In the genomic region with DNA sequence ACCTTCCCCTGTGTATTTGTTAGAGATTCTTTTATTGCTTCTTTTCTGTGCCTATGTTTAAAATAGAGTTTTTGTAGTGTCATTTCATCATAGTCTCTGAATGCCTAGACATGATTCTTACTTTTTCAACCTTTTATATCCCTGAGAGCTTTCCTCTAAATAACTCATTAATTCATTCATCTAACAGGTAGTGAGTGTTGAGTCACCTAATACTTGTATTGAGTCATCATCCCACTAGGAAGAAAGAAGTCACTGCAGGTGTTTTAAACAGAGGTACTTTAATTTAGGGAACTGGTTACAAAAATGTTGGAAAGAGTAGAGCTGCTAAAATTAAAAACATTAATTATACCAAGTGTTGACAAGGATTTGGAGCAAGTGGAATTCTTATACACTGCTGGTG, we compare ENCODE assay signal across 19 cellular contexts. TPM values are rescaled to one million over a fixed set of nuclear protein-coding genes. Genes with fewer than 3 reads are reported as not detected.
DNase-seq lines count a peak whose midpoint lies in the region; ATAC-seq and TF ChIP-seq lines count a peak whose summit lies in the region.
"Had no signal": no experiment of that assay in that cellular context is flagged by ENCODE, and none has a peak within 500 bp of the region (broad histone marks: within the 10 kb centered on the region; RNA-seq: fewer than 3 reads in every experiment).

No MANE protein-coding gene starts in this region.

- BruUV-seq in HCT116 (replicated peaks; lab: Mats Ljungman, UMichigan), result no TSS peak

- TF ChIP-seq RAD21 in HCT116 (IDR thresholded peaks at IDR 0.05; ENCODE audit: low read depth), result no peak

- no peaks in the 10 kb centered on the region for H3K9me2 ChIP-seq in HCT116 (ENCODE audit: insufficient read depth)

- no peak overlapping the region for H3K9ac ChIP-seq in HCT116 (ENCODE audit: low read length)

- peaks cover 2% of the 10 kb centered on the region for H3K9me3 Mint-ChIP-seq in activated T-helper 17 cell treated with anti-CD3 and anti-CD28 coated beads, Interleukin-2, amount 50 U/mL, for 72 hours
- H3K9me3 Mint-ChIP-seq in naive thymus-derived CD4-positive, alpha-beta T cell, result peaks cover 0 to 16% (median 3%) of the 10 kb centered on the region in 11 donors
- peaks cover 10% of the 10 kb centered on the region for H3K9me3 Mint-ChIP-seq in progenitor cell of endocrine pancreas (ENCODE audit: low read depth)

- no peaks in the 10 kb centered on the region for H4K20me1 ChIP-seq in HCT116 (ENCODE audit: insufficient read depth)

- no peak overlapping the region for H3K4me2 ChIP-seq in HCT116 (ENCODE audit: low read length)

- CTCF ChIA-PET in HCT116 (lab: Charles Lee), result no interaction called here
- CTCF ChIA-PET in naive thymus-derived CD4-positive, alpha-beta T cell (lab: Charles Lee), result no interaction called here

- POLR2A ChIA-PET in HCT116 (lab: Charles Lee), result no interaction called here
- POLR2A ChIA-PET in naive thymus-derived CD4-positive, alpha-beta T cell (lab: Charles Lee), result no interaction called here

- ATAC-seq in HCT116, result no peak
- peak; percentile 51 for ATAC-seq in activated T-helper 17 cell treated with anti-CD3 and anti-CD28 coated beads, Interleukin-2, amount 50 U/mL, for 72 hours (replicated peaks)
- ATAC-seq in foreskin keratinocyte, result peak; percentile 62
- ATAC-seq in naive thymus-derived CD4-positive, alpha-beta T cell, result no peak
- ATAC-seq: GM12878, HepG2 had no signal

- H3K4me1 Mint-ChIP-seq in activated T-helper 17 cell treated with anti-CD3 and anti-CD28 coated beads, Interleukin-2, amount 50 U/mL, for 72 hours, result no peaks in the 10 kb centered on the region
- no peaks in the 10 kb centered on the region for H3K4me1 Mint-ChIP-seq in naive thymus-derived CD4-positive, alpha-beta T cell
- H3K4me1 Mint-ChIP-seq in progenitor cell of endocrine pancreas (ENCODE audit: low read depth), result no peaks in the 10 kb centered on the region

- TF ChIP-seq CTCF in HCT116 (IDR thresholded peaks at IDR 0.05 in 2 of 3, conservative IDR thresholded peaks at IDR 0.05 in 1 of 3; ENCODE audit: borderline replicate concordance in 1 of 3, insufficient read depth in 1 of 3, low read depth in 2 of 3, low read length in 2 of 3) (no peak), foreskin keratinocyte (conservative IDR thresholded peaks at IDR 0.05) (no peak), transverse colon (IDR thresholded peaks at IDR 0.05) (no peak), progenitor cell of endocrine pancreas (IDR thresholded peaks at IDR 0.05; ENCODE audit: unreplicated experiment) (no peak)

- no peak for TF ChIP-seq EP300 in transverse colon (IDR thresholded peaks at IDR 0.05; ENCODE audit: low read depth)

- H3K4me3 ChIP-seq in HCT116 (replicated peaks in 1 of 2; ENCODE audit: low read depth in 1 of 2, low read length in 2 of 2), result no peak overlapping the region
- no peak overlapping the region for H3K4me3 ChIP-seq in transverse colon
- H3K4me3 ChIP-seq in naive thymus-derived CD4-positive, alpha-beta T cell (ENCODE audit: low read length), result no peak overlapping the region
- H3K4me3 ChIP-seq: GM12878 had no signal

- RAD21 ChIA-PET in HCT116 (lab: Charles Lee; ENCODE audit: low non-redundant PET in 1 of 2, low total read pairs in 2 of 2, uncharacterized antibody in 2 of 2, unreplicated experiment in 2 of 2), result no interaction called here

- in situ Hi-C loops in transverse colon (cut with MboI; ENCODE audit: low pct_ligation_motif_present in 1 of 4, low pct_unique_long_range_greater_than_20kb in 1 of 4, low sequenced_read_pairs in 3 of 4), result no loop called here
- in situ Hi-C loops in G401 (cut with HindIII; ENCODE audit: low sequenced_read_pairs), result no loop called here

- no peaks in the 10 kb centered on the region for H3K79me2 ChIP-seq in HCT116 (ENCODE audit: insufficient read depth, low read length)

- H3K27me3 Mint-ChIP-seq in activated T-helper 17 cell treated with anti-CD3 and anti-CD28 coated beads, Interleukin-2, amount 50 U/mL, for 72 hours, result no peaks in the 10 kb centered on the region
- H3K27me3 Mint-ChIP-seq in naive thymus-derived CD4-positive, alpha-beta T cell, result peaks cover 4 to 7% (median 6%) of the 10 kb centered on the region in 5 donors
- no peaks in the 10 kb centered on the region for H3K27me3 Mint-ChIP-seq in progenitor cell of endocrine pancreas

- H3K36me3 ChIP-seq in HCT116 (ENCODE audit: control insufficient read depth in 1 of 2, insufficient read depth in 2 of 2, low read length in 2 of 2), result no peaks in the 10 kb centered on the region
- no peaks in the 10 kb centered on the region for H3K36me3 ChIP-seq in transverse colon
- H3K36me3 ChIP-seq in naive thymus-derived CD4-positive, alpha-beta T cell (ENCODE audit: control insufficient read depth in 2 of 3, insufficient read depth in 3 of 3, low read length in 3 of 3), result no peaks in the 10 kb centered on the region

- no peak overlapping the region for H2AFZ ChIP-seq in HCT116 (ENCODE audit: low read depth, low read length, poor library complexity, severe bottlenecking)

- H3K4me3 Mint-ChIP-seq in activated T-helper 17 cell treated with anti-CD3 and anti-CD28 coated beads, Interleukin-2, amount 50 U/mL, for 72 hours, result no peak overlapping the region
- no peak overlapping the region for H3K4me3 Mint-ChIP-seq in naive thymus-derived CD4-positive, alpha-beta T cell
- H3K4me3 Mint-ChIP-seq in progenitor cell of endocrine pancreas (ENCODE audit: low read depth), result no peak overlapping the region
- H3K4me3 Mint-ChIP-seq: CD4-positive, alpha-beta T cell; IgD-negative memory B cell had no signal

- no peaks in the 10 kb centered on the region for H3K9me3 ChIP-seq in HCT116 (ENCODE audit: control insufficient read depth in 1 of 2, insufficient read depth in 1 of 2, low read depth in 1 of 2, low read length in 2 of 2)
- H3K9me3 ChIP-seq in transverse colon, result no peaks in the 10 kb centered on the region
- H3K9me3 ChIP-seq in naive thymus-derived CD4-positive, alpha-beta T cell (ENCODE audit: control insufficient read depth in 2 of 3, low read length in 3 of 3), result no peaks in the 10 kb centered on the region

- H3K27me3 ChIP-seq in HCT116 (ENCODE audit: insufficient read depth, low read length), result no peaks in the 10 kb centered on the region
- H3K27me3 ChIP-seq in foreskin keratinocyte, result no peaks in the 10 kb centered on the region
- H3K27me3 ChIP-seq in transverse colon, result no peaks in the 10 kb centered on the region
- H3K27me3 ChIP-seq in naive thymus-derived CD4-positive, alpha-beta T cell (ENCODE audit: control insufficient read depth in 2 of 2, insufficient read depth in 2 of 2, low read length in 2 of 2), result no peaks in the 10 kb centered on the region

- H3K36me3 Mint-ChIP-seq in activated T-helper 17 cell treated with anti-CD3 and anti-CD28 coated beads, Interleukin-2, amount 50 U/mL, for 72 hours (ENCODE audit: low read depth), result no peaks in the 10 kb centered on the region
- peaks cover 0 to 4% (median 0%) of the 10 kb centered on the region in 5 donors for H3K36me3 Mint-ChIP-seq in naive thymus-derived CD4-positive, alpha-beta T cell
- H3K36me3 Mint-ChIP-seq in progenitor cell of endocrine pancreas (ENCODE audit: insufficient read depth), result no peaks in the 10 kb centered on the region

- H3K4me1 ChIP-seq in HCT116 (ENCODE audit: control insufficient read depth in 1 of 2, insufficient read depth in 2 of 2, low read length in 2 of 2) (no peaks in the 10 kb centered on the region), foreskin keratinocyte (no peaks in the 10 kb centered on the region), transverse colon (no peaks in the 10 kb centered on the region)
- no peaks in the 10 kb centered on the region for H3K4me1 ChIP-seq in naive thymus-derived CD4-positive, alpha-beta T cell (ENCODE audit: control insufficient read depth in 2 of 2, insufficient read depth in 2 of 2, low read length in 2 of 2)
- H3K4me1 ChIP-seq: Caco-2 had no signal

- DNase-seq in HCT116 (ENCODE audit: low read depth, low spot score), result no peak
- DNase-seq in foreskin keratinocyte, result peak; percentile 23 to 57
- DNase-seq in transverse colon, result no peak
- DNase-seq in naive thymus-derived CD4-positive, alpha-beta T cell, result no peak
- DNase-seq in G401 (ENCODE audit: low spot score), result no peak
- no peak for DNase-seq in progenitor cell of endocrine pancreas (ENCODE audit: low spot score, unreplicated experiment)
- DNase-seq: AML-193; Caco-2; CD4-positive, alpha-beta T cell; DMS79 treated with DMSO at 0.1 percent for 48 hours; GOT3; H7; KBM-7 had no signal

- no peak overlapping the region for H3K27ac Mint-ChIP-seq in activated T-helper 17 cell treated with anti-CD3 and anti-CD28 coated beads, Interleukin-2, amount 50 U/mL, for 72 hours
- H3K27ac Mint-ChIP-seq in naive thymus-derived CD4-positive, alpha-beta T cell, result no peak overlapping the region
- no peak overlapping the region for H3K27ac Mint-ChIP-seq in progenitor cell of endocrine pancreas
- H3K27ac Mint-ChIP-seq: CD4-positive, alpha-beta T cell; IgD-negative memory B cell had no signal

- intact Hi-C loops in HCT116 (cut with micrococcal nuclease) (no loop called here), transverse colon (cut with DNase I; ENCODE audit: low total_unique reads) (no loop called here)
- intact Hi-C loops in naive thymus-derived CD4-positive, alpha-beta T cell (cut with micrococcal nuclease), result no loop called here

- H3K27ac ChIP-seq in HCT116 (ENCODE audit: low read depth, low read length), result no peak overlapping the region
- H3K27ac ChIP-seq in foreskin keratinocyte, result no peak overlapping the region
- H3K27ac ChIP-seq in transverse colon, result no peak overlapping the region
- H3K27ac ChIP-seq in naive thymus-derived CD4-positive, alpha-beta T cell (ENCODE audit: low read depth, low read length), result no peak overlapping the region
- H3K27ac ChIP-seq: C4-2B had no signal

- TF ChIP-seq POLR2A in HCT116 (IDR thresholded peaks at IDR 0.05; ENCODE audit: borderline replicate concordance, extremely low read depth, insufficient read depth, insufficient read length) (no peak), transverse colon (IDR thresholded peaks at IDR 0.05) (no peak)

RNA-seq across cellular contexts. Expression of gene NMS, which starts 18.5 kb away (rescaled TPM):
- not detected for total RNA-seq in HCT116 (2021; ENCODE audit: unreplicated experiment)
- polyA plus RNA-seq in HCT116 (2012), result not detected in 2 replicates
- not detected for total RNA-seq in activated T-helper 17 cell treated with anti-CD3 and anti-CD28 coated beads, Interleukin-2, amount 50 U/mL, for 72 hours
- not detected in 2 replicates for total RNA-seq in foreskin keratinocyte
- not detected in 2 replicates for polyA plus RNA-seq in foreskin keratinocyte
- total RNA-seq in transverse colon, result not detected
- not detected for total RNA-seq in naive thymus-derived CD4-positive, alpha-beta T cell
- not detected for polyA plus RNA-seq in naive thymus-derived CD4-positive, alpha-beta T cell
- total RNA-seq in G401 (2014; rRNA removed; shearing (Covaris generic)), result not detected in 2 replicates
- total RNA-seq in progenitor cell of endocrine pancreas, result not detected in 2 replicates
- total RNA-seq: Caco-2; CD4-positive, alpha-beta T cell; GM12878; H7; HepG2 had no signal
- polyA plus RNA-seq: BJ, GM12878, HepG2, IgD-negative memory B cell had no signal

RNA-seq across cellular contexts. Expression of gene CHST10, which starts 34.3 kb away (rescaled TPM):
- total RNA-seq in HCT116 (2021; ENCODE audit: unreplicated experiment) (0.27 TPM), foreskin keratinocyte (4.1 and 6.6 TPM in 2 replicates), transverse colon (1 to 10 TPM; 1.1 to 7.8 (median 4.0) TPM), progenitor cell of endocrine pancreas (22.1 TPM in 2 replicates)
- not detected in 2 replicates for polyA plus RNA-seq in HCT116 (2012)
- 1 to 10 TPM; 3.3 to 9.9 TPM for total RNA-seq in activated T-helper 17 cell treated with anti-CD3 and anti-CD28 coated beads, Interleukin-2, amount 50 U/mL, for 72 hours
- polyA plus RNA-seq in foreskin keratinocyte, result 3.5 and 4.4 TPM in 2 replicates
- total RNA-seq in naive thymus-derived CD4-positive, alpha-beta T cell, result 1 to 10 TPM; 2.2 to 5.0 (median 3.2) TPM
- polyA plus RNA-seq in naive thymus-derived CD4-positive, alpha-beta T cell, result 1 to 10 TPM; 1.2 to 3.9 TPM
- total RNA-seq in G401 (2014; rRNA removed; shearing (Covaris generic)), result 18.9 and 23.6 TPM in 2 replicates
- total RNA-seq: Caco-2 had no signal

Comparison
In these comparisons a context has a peak if more than half of its experiments do, and no peak if none do; other contexts are left out.
1. ATAC-seq: peak in activated T-helper 17 cell treated with anti-CD3 and anti-CD28 coated beads, Interleukin-2, amount 50 U/mL, for 72 hours (single experiment) and foreskin keratinocyte (single experiment); none in HCT116 (single experiment) and naive thymus-derived CD4-positive, alpha-beta T cell (single experiment).
2. DNase-seq: peak in foreskin keratinocyte (2 of 2); none in HCT116 (single experiment), transverse colon (single experiment), naive thymus-derived CD4-positive, alpha-beta T cell (0 of 9), G401 (single experiment) and progenitor cell of endocrine pancreas (single experiment).